ENCODE assay signal across 10 cellular contexts in genomic region chr3:155334897-155335883, GRCh38. TPM values are rescaled to one million over a fixed set of nuclear protein-coding genes. Genes with fewer than 3 reads are reported as not detected.
DNase-seq lines count a peak whose midpoint lies in the region; ATAC-seq and TF ChIP-seq lines count a peak whose summit lies in the region.
"Had no signal": no experiment of that assay in that cellular context is flagged by ENCODE, and none has a peak within 500 bp of the region (broad histone marks: within the 10 kb centered on the region; RNA-seq: fewer than 3 reads in every experiment).

No MANE protein-coding gene starts in this region.

- no peaks in the 10 kb centered on the region for H3K4me1 Mint-ChIP-seq in activated T-helper 17 cell treated with anti-CD3 and anti-CD28 coated beads, Interleukin-2, amount 50 U/mL, for 72 hours

- no peak for TF ChIP-seq CTCF in GM12865 (IDR thresholded peaks at IDR 0.05; ENCODE audit: insufficient read depth, low read depth, low read length, missing control alignments)

- no peak overlapping the region for H3K4me3 Mint-ChIP-seq in activated T-helper 17 cell treated with anti-CD3 and anti-CD28 coated beads, Interleukin-2, amount 50 U/mL, for 72 hours

- no peaks in the 10 kb centered on the region for H3K27me3 Mint-ChIP-seq in activated T-helper 17 cell treated with anti-CD3 and anti-CD28 coated beads, Interleukin-2, amount 50 U/mL, for 72 hours

- DNase-seq in GM12865 (ENCODE audit: low read depth) (peak; percentile 89), NCI-H1436 treated with DMSO at 0.1 percent for 48 hours (lab: John Stamatoyannopoulos, UW) (no peak), NCI-H226 (no peak), occipital lobe (lab: John Stamatoyannopoulos, UW) (no peak), NCI-H774 (lab: John Stamatoyannopoulos, UW) (no peak)
- DNase-seq: heart right ventricle, NCI-H510A treated with DMSO at 0.1 percent for 48 hours had no signal

- H3K9me3 Mint-ChIP-seq in activated T-helper 17 cell treated with anti-CD3 and anti-CD28 coated beads, Interleukin-2, amount 50 U/mL, for 72 hours, result no peaks in the 10 kb centered on the region

- peak; percentile 82 for ATAC-seq in GM19455 (IDR thresholded peaks at IDR 0.05; ENCODE audit: unreplicated experiment)
- peak; percentile 97 for ATAC-seq in HG03159 (IDR thresholded peaks at IDR 0.05; ENCODE audit: unreplicated experiment)
- ATAC-seq in activated T-helper 17 cell treated with anti-CD3 and anti-CD28 coated beads, Interleukin-2, amount 50 U/mL, for 72 hours (replicated peaks), result peak; percentile 69

- H3K36me3 Mint-ChIP-seq in activated T-helper 17 cell treated with anti-CD3 and anti-CD28 coated beads, Interleukin-2, amount 50 U/mL, for 72 hours (ENCODE audit: low read depth), result no peaks in the 10 kb centered on the region

- H3K27ac Mint-ChIP-seq in activated T-helper 17 cell treated with anti-CD3 and anti-CD28 coated beads, Interleukin-2, amount 50 U/mL, for 72 hours, result no peak overlapping the region

- no peak overlapping the region; the same call in 1 of the 2 replicates for H3K4me3 ChIP-seq in GM12865 (ENCODE audit: low read depth, low read length)
- H3K4me3 ChIP-seq: heart right ventricle had no signal

RNA-seq across cellular contexts. Expression of gene STRIT1, which starts 41.7 kb away (rescaled TPM):
- total RNA-seq in activated T-helper 17 cell treated with anti-CD3 and anti-CD28 coated beads, Interleukin-2, amount 50 U/mL, for 72 hours, result not detected
- total RNA-seq in occipital lobe, result not detected
